ENCODE assay signal across 13 cellular contexts in the genomic region with DNA sequence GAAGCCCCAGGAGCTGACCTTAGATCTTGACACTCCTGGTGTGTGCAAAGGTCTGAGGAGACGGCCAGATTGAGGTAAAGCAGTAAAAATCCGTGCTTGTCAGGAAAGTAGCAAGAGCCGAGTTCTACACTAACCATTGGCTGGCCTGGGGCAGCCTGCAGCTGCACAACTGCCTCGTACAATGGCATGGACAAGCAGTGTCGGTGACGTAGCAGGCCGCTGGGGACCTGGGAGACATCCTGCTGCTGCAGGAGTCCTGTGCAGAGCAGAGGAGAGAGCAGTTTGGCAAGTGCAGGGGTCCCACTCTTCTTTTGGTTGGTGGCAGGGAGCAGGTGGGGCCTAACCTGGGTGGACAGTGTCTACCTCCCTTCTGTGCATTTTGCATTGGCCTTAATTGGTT.
"Had no signal": no experiment of that assay in that cellular context is flagged by ENCODE, and none has a peak within 500 bp of the region (broad histone marks: within the 10 kb centered on the region; RNA-seq: fewer than 3 reads in every experiment).

No MANE protein-coding gene starts in this region.

- FAIRE-seq: colon had no signal

- ATAC-seq: activated T-cell treated with anti-CD3 and anti-CD28 coated beads, Interleukin-2, amount 50 U/mL, for 4 hours had no signal

- H3K4me3 Mint-ChIP-seq: activated CD4-positive, alpha-beta memory T cell treated with anti-CD3 and anti-CD28 coated beads for 36 hours; activated naive CD8-positive, alpha-beta T cell; activated T-cell treated with anti-CD3 and anti-CD28 coated beads, Interleukin-2, amount 50 U/mL, for 4 hours; mesothelial cell of epicardium had no signal

- H3K4me1 ChIP-seq: right lobe of liver, upper lobe of right lung had no signal

- H3K27ac Mint-ChIP-seq: activated CD4-positive, alpha-beta memory T cell treated with anti-CD3 and anti-CD28 coated beads for 36 hours; activated naive CD8-positive, alpha-beta T cell; mesothelial cell of epicardium; progenitor cell of endocrine pancreas had no signal

- H3K36me3 ChIP-seq: right lobe of liver, upper lobe of right lung had no signal

- H3K9me3 ChIP-seq: right lobe of liver had no signal

- H3K27ac ChIP-seq: right lobe of liver, upper lobe of right lung, VCaP had no signal

- H3K36me3 Mint-ChIP-seq: activated CD4-positive, alpha-beta memory T cell treated with anti-CD3 and anti-CD28 coated beads for 36 hours; activated naive CD8-positive, alpha-beta T cell had no signal

- H3K4me3 ChIP-seq: right lobe of liver, upper lobe of right lung had no signal

- DNase-seq: activated CD4-positive, alpha-beta memory T cell treated with anti-CD3 and anti-CD28 coated beads for 36 hours; activated gamma-delta T cell; activated T-cell treated with anti-CD3 and anti-CD28 coated beads, Interleukin-2, amount 50 U/mL, for 4 hours; hippocampal formation; right lobe of liver; stimulated activated CD4-positive, alpha-beta T cell treated with anti-CD3 and anti-CD28 coated beads, Interleukin-12 subunit alpha, Interleukin-12 subunit beta, amount 100 ng/mL, for 4 hours; stimulated activated naive CD4-positive, alpha-beta T cell treated with Interleukin-2 at 50 U/mL for 16 hours; upper lobe of right lung had no signal

- H3K27me3 ChIP-seq: right lobe of liver, upper lobe of right lung had no signal
